In the genomic region with DNA sequence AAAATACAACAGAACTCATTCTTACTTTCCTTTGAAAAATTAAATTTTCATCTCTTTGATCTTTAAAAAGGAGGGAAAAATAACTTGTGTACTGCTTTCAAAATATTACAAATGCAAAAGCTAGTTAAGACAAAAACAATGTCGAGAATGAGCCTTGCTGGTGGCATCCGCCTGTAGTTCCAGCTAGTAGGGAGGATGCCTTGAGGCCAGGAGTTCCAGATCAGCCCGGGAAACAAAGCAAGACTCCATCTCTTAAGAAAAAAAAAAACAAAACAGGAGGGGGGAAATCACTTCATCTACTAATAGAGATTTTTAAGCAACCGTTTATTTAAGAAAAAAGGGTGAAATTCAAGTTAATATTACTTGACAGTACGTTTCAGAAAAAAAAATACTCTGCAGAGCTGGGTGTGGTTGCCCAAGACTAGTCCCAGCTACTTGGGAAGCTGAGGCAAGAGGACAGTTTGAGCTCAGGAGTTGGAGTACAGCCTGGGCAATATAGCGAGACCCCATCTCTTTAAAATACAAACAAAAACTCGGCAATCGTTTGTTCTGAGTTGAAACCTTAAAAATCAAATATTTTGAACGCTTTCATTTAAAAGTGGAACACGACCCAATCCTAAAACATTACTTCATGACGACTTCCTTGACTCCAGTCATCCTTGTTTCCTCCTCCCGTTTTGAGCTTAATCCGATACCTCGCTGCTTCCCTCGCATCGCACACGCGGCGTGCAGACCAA, we compare ENCODE assay signal across 1 cellular context.
TF ChIP-seq lines count a peak whose summit lies in the region.

No MANE protein-coding gene starts in this region.

TF ChIP-seq in IMR-90, 13 proteins besides CTCF, POLR2A, EP300 and RAD21 (continued from another document):
- 0 out of 2 replicates have a peak, but pooled peaks have one; percentile 19 for TF ChIP-seq BHLHE40 (IDR thresholded peaks at IDR 0.05; ENCODE audit: low read depth, low read length)
TF ChIP-seq in IMR-90: peak in this region for 2.
